1 cellular context compared by ENCODE assay signal in the genomic region with DNA sequence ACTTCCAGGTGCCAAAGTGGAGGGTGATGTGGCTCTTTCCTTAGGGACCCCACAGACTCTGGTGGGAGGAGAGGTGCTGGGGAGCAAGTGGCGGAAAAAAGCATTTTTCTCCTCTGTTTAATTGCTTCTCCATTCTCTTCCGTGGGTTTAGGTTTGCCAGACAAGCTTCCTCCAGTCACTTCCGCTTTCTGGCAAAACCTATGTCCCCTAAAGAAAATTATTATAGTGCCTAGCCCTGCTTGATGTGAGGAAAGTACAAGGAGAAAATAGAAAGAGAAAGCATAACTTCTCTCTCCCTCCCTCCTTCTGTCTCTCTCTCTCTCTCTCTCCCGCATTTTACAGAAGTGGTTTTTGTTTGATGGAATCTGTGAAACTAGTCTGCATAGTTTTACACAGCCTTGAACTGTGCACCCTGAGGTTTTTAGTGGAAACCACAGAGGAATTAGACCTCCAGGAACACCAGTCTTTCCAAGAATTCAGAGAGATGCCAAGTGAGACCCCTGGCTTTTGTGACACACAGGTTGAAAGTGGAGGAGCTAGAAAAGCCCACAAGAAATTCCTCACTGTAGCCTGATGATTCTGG.
A peak's percentile ranks its signal among the peaks of the same experiment; 100 is the strongest.
TF ChIP-seq lines count a peak whose summit lies in the region.

No MANE protein-coding gene starts in this region.

TF ChIP-seq in HepG2, 621 proteins besides CTCF, POLR2A, EP300 and RAD21 (continued from another document):
- TF ChIP-seq SNRNP70 (IDR thresholded peaks at IDR 0.05; ENCODE audit: low read depth, low read length): no peak
- TF ChIP-seq, protein P1, sequence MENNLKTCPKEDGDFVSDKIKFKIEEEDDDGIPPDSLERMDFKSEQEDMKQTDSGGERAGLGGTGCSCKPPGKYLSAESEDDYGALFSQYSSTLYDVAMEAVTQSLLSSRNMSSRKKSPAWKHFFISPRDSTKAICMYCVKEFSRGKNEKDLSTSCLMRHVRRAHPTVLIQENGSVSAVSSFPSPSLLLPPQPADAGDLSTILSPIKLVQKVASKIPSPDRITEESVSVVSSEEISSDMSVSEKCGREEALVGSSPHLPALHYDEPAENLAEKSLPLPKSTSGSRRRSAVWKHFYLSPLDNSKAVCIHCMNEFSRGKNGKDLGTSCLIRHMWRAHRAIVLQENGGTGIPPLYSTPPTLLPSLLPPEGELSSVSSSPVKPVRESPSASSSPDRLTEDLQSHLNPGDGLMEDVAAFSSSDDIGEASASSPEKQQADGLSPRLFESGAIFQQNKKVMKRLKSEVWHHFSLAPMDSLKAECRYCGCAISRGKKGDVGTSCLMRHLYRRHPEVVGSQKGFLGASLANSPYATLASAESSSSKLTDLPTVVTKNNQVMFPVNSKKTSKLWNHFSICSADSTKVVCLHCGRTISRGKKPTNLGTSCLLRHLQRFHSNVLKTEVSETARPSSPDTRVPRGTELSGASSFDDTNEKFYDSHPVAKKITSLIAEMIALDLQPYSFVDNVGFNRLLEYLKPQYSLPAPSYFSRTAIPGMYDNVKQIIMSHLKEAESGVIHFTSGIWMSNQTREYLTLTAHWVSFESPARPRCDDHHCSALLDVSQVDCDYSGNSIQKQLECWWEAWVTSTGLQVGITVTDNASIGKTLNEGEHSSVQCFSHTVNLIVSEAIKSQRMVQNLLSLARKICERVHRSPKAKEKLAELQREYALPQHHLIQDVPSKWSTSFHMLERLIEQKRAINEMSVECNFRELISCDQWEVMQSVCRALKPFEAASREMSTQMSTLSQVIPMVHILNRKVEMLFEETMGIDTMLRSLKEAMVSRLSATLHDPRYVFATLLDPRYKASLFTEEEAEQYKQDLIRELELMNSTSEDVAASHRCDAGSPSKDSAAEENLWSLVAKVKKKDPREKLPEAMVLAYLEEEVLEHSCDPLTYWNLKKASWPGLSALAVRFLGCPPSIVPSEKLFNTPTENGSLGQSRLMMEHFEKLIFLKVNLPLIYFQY (CRISPR knock-in tag; IDR thresholded peaks at IDR 0.05; ENCODE audit: borderline replicate concordance): no peak
- peak; percentile 26 for TF ChIP-seq HNF4A (CRISPR knock-in tag; IDR thresholded peaks at IDR 0.05)
- peak; percentile 47; the same call in 1 of the 2 replicates for TF ChIP-seq RARA (CRISPR knock-in tag; IDR thresholded peaks at IDR 0.05)
- peak; percentile 96 for TF ChIP-seq BCL6 (CRISPR knock-in tag; IDR thresholded peaks at IDR 0.05)
- TF ChIP-seq CERS6 (CRISPR knock-in tag; IDR thresholded peaks at IDR 0.05): no peak
- TF ChIP-seq ARNTL (CRISPR knock-in tag; IDR thresholded peaks at IDR 0.05): no peak
- TF ChIP-seq, protein P2, sequence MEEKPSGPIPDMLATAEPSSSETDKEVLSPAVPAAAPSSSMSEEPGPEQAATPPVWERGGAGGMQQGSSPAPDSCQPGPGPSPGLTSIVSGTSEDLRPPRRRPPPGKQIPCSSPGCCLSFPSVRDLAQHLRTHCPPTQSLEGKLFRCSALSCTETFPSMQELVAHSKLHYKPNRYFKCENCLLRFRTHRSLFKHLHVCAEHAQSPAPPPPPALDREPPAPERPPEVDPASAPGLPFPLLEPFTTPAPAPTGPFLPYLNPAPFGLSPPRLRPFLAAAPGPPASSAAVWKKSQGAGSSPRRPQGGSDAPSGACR (CRISPR knock-in tag; IDR thresholded peaks at IDR 0.05): no peak
- no peak for TF ChIP-seq PCBP1 (IDR thresholded peaks at IDR 0.05; ENCODE audit: borderline replicate concordance, low read depth, low read length)
- no peak for TF ChIP-seq SATB2 (CRISPR knock-in tag; IDR thresholded peaks at IDR 0.05)
- TF ChIP-seq SMYD3 (CRISPR knock-in tag; IDR thresholded peaks at IDR 0.05): no peak
- TF ChIP-seq ZNF547 (CRISPR knock-in tag; IDR thresholded peaks at IDR 0.05): no peak
- TF ChIP-seq NR0B2 (CRISPR knock-in tag; IDR thresholded peaks at IDR 0.05): no peak
- TF ChIP-seq SOX13 (IDR thresholded peaks at IDR 0.05): no peak
- TF ChIP-seq SOX13 (CRISPR knock-in tag; conservative IDR thresholded peaks at IDR 0.05 in 1 of 2, IDR thresholded peaks at IDR 0.05 in 1 of 2): no peak
- no peak for TF ChIP-seq HDAC6 (IDR thresholded peaks at IDR 0.05; ENCODE audit: low read depth, low read length)
TF ChIP-seq in HepG2: peak in this region for 3.
